ENCODE assay signal across 19 cellular contexts in the genomic region with DNA sequence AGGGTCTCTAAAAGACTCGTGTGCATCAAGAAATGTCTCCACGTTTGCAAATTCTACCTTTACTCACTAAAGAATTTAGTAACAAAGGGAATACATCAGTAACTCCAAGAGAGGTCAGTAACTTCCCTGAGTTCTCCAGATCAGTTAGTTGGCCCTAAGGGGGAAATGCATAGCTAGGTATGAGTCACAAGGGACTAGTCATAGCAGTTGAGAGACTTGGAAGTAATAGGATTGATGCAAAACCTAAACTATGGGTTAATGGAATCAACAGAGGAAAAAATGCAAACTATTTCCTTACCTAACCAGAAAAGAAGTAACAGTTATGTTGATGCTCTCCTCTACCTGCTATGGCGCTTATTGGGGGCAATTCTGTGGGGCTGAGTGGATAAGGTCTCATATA.
DNase-seq lines count a peak whose midpoint lies in the region; ATAC-seq and TF ChIP-seq lines count a peak whose summit lies in the region.
"Had no signal": no experiment of that assay in that cellular context is flagged by ENCODE, and none has a peak within 500 bp of the region (broad histone marks: within the 10 kb centered on the region; RNA-seq: fewer than 3 reads in every experiment).

No MANE protein-coding gene starts in this region.

- H3K4me3 Mint-ChIP-seq in activated CD4-positive, alpha-beta T cell treated with anti-CD3 and anti-CD28 coated beads, Interleukin-2, amount 10 ng/mL, durations not matched to agents 7 days and 5 days = no peak overlapping the region
- H3K4me3 Mint-ChIP-seq: CD8-positive, alpha-beta T cell; natural killer cell treated with Interleukin-12 subunit alpha and Interleukin-12 subunit beta and Interleukin-15 and Interleukin-18, amount 100 ng/mL, for 72 hours; stimulated activated naive CD8-positive, alpha-beta T cell treated with anti-CD3 and anti-CD28 coated beads, Interleukin-15, amount 100 ng/mL, for 72 hours had no signal

- H3K36me3 Mint-ChIP-seq in activated CD4-positive, alpha-beta T cell treated with anti-CD3 and anti-CD28 coated beads, Interleukin-2, amount 10 ng/mL, durations not matched to agents 7 days and 5 days (ENCODE audit: low read depth) = no peaks in the 10 kb centered on the region
- H3K36me3 Mint-ChIP-seq: CD8-positive, alpha-beta T cell; natural killer cell treated with Interleukin-12 subunit alpha and Interleukin-12 subunit beta and Interleukin-15 and Interleukin-18, amount 100 ng/mL, for 72 hours had no signal

- H3K9me3 ChIP-seq in Panc1 (ENCODE audit: control insufficient read depth, insufficient read depth, low read depth, low read length) (no peaks in the 10 kb centered on the region), mesodermal cell (ENCODE audit: control insufficient read depth, low read length) (no peaks in the 10 kb centered on the region), thyroid gland (no peaks in the 10 kb centered on the region)
- H3K9me3 ChIP-seq: sigmoid colon, SJCRH30 had no signal

- H3K27me3 ChIP-seq in Panc1 (ENCODE audit: control insufficient read depth, insufficient read depth, low read length) (no peaks in the 10 kb centered on the region), thyroid gland (no peaks in the 10 kb centered on the region)
- H3K27me3 ChIP-seq: sigmoid colon, SJCRH30 had no signal

- H3K4me1 Mint-ChIP-seq in activated CD4-positive, alpha-beta T cell treated with anti-CD3 and anti-CD28 coated beads, Interleukin-2, amount 10 ng/mL, durations not matched to agents 7 days and 5 days = no peaks in the 10 kb centered on the region
- H3K4me1 Mint-ChIP-seq: stimulated activated naive CD8-positive, alpha-beta T cell treated with anti-CD3 and anti-CD28 coated beads, Interleukin-15, amount 100 ng/mL, for 72 hours had no signal

- POLR2A ChIA-PET in Panc1 (lab: Charles Lee) = no interaction called here
- POLR2A ChIA-PET in activated CD4-positive, alpha-beta T cell treated with anti-CD3 and anti-CD28 coated beads, Interleukin-2, amount 10 ng/mL, durations not matched to agents 7 days and 5 days (lab: Charles Lee) = no interaction called here

- H3K27ac Mint-ChIP-seq in activated CD4-positive, alpha-beta T cell treated with anti-CD3 and anti-CD28 coated beads, Interleukin-2, amount 10 ng/mL, durations not matched to agents 7 days and 5 days = no peak overlapping the region
- H3K27ac Mint-ChIP-seq: CD8-positive, alpha-beta T cell; natural killer cell treated with Interleukin-12 subunit alpha and Interleukin-12 subunit beta and Interleukin-15 and Interleukin-18, amount 100 ng/mL, for 72 hours; stimulated activated naive CD8-positive, alpha-beta T cell treated with anti-CD3 and anti-CD28 coated beads, Interleukin-15, amount 100 ng/mL, for 72 hours had no signal

- H3K36me3 ChIP-seq in Panc1 (ENCODE audit: control insufficient read depth, insufficient read depth, low read length) = no peaks in the 10 kb centered on the region
- H3K36me3 ChIP-seq in mesodermal cell (ENCODE audit: control insufficient read depth, insufficient read depth, low read length) = no peaks in the 10 kb centered on the region
- H3K36me3 ChIP-seq in thyroid gland = no peaks in the 10 kb centered on the region
- H3K36me3 ChIP-seq: left ventricle myocardium inferior, sigmoid colon, SJCRH30 had no signal

- in situ Hi-C loops in Panc1 (cut with HindIII; ENCODE audit: low pct_unique_long_range_greater_than_20kb, low sequenced_read_pairs) = no loop called here

- H3K9me3 Mint-ChIP-seq in activated CD4-positive, alpha-beta T cell treated with anti-CD3 and anti-CD28 coated beads, Interleukin-2, amount 10 ng/mL, durations not matched to agents 7 days and 5 days = peaks cover 3% of the 10 kb centered on the region

- TF ChIP-seq CTCF in Panc1 (IDR thresholded peaks at IDR 0.05) (no peak), thyroid gland (IDR thresholded peaks at IDR 0.05) (no peak)

- H3K4me1 ChIP-seq in Panc1 (ENCODE audit: control insufficient read depth, insufficient read depth, low read length) (no peaks in the 10 kb centered on the region), mesodermal cell (ENCODE audit: control insufficient read depth, insufficient read depth, low read length, poor library complexity, severe bottlenecking) (peaks cover 16% of the 10 kb centered on the region), thyroid gland (no peaks in the 10 kb centered on the region)
- H3K4me1 ChIP-seq: left ventricle myocardium inferior, SJCRH30 had no signal

- TF ChIP-seq POLR2A in thyroid gland (IDR thresholded peaks at IDR 0.05) = no peak

- H3K27ac ChIP-seq in Panc1 (ENCODE audit: low read length) = no peak overlapping the region
- H3K27ac ChIP-seq in epithelial cell of prostate = no peak overlapping the region
- H3K27ac ChIP-seq in mesodermal cell (ENCODE audit: low read depth, low read length, severe bottlenecking) = peak overlapping the region; percentile 24
- no peak overlapping the region for H3K27ac ChIP-seq in thyroid gland
- H3K27ac ChIP-seq: KMS-11, left ventricle myocardium inferior, SJCRH30, VCaP had no signal

- intact Hi-C loops in Panc1 (cut with micrococcal nuclease; ENCODE audit: unreplicated experiment) (no loop called here), thyroid gland (cut with DNase I) (no loop called here)

- CTCF ChIA-PET in Panc1 (lab: Charles Lee) = no interaction called here
- CTCF ChIA-PET in activated CD4-positive, alpha-beta T cell treated with anti-CD3 and anti-CD28 coated beads, Interleukin-2, amount 10 ng/mL, durations not matched to agents 7 days and 5 days (lab: Charles Lee) = no interaction called here

- H3K4me3 ChIP-seq in Panc1 (ENCODE audit: low read depth in 2 of 2, low read length in 2 of 2) = no peak overlapping the region
- no peak overlapping the region for H3K4me3 ChIP-seq in mesodermal cell (ENCODE audit: extremely low read depth, insufficient read depth, low read length, poor library complexity, severe bottlenecking)
- H3K4me3 ChIP-seq in thyroid gland (replicated peaks in 1 of 3) = no peak overlapping the region
- H3K4me3 ChIP-seq: left ventricle myocardium inferior, sigmoid colon, SJCRH30 had no signal

- peak; percentile 87 for ATAC-seq in Panc1
- ATAC-seq in GM18511 (IDR thresholded peaks at IDR 0.05; ENCODE audit: unreplicated experiment) = no peak
- ATAC-seq: CD8-positive, alpha-beta T cell; natural killer cell treated with Interleukin-12 subunit alpha and Interleukin-12 subunit beta and Interleukin-15 and Interleukin-18, amount 100 ng/mL, for 72 hours; stimulated activated naive CD8-positive, alpha-beta T cell treated with anti-CD3 and anti-CD28 coated beads, Interleukin-15, amount 100 ng/mL, for 72 hours had no signal

- BruUV-seq in Panc1 (replicated peaks; lab: Mats Ljungman, UMichigan) = no TSS peak

- WGBS in mesodermal cell (ENCODE audit: insufficient coverage in 2 of 2), 2 experiments = 62% methylated on average over 2 of the region's 3 CpGs; no CpG with 5 or more reads in 1 of the 2 experiments
- WGBS in thyroid gland, 2 donors = 85 to 88% methylated on average over 3 of the region's 3 CpGs

- H3K27me3 Mint-ChIP-seq in activated CD4-positive, alpha-beta T cell treated with anti-CD3 and anti-CD28 coated beads, Interleukin-2, amount 10 ng/mL, durations not matched to agents 7 days and 5 days = no peaks in the 10 kb centered on the region
- H3K27me3 Mint-ChIP-seq: natural killer cell treated with Interleukin-12 subunit alpha and Interleukin-12 subunit beta and Interleukin-15 and Interleukin-18, amount 100 ng/mL, for 72 hours; stimulated activated naive CD8-positive, alpha-beta T cell treated with anti-CD3 and anti-CD28 coated beads, Interleukin-15, amount 100 ng/mL, for 72 hours had no signal

- DNase-seq in EL (peak; percentile 88), Panc1 (ENCODE audit: low read depth, low spot score) (no peak), epithelial cell of prostate (ENCODE audit: low read depth, low spot score) (peak; percentile 59), middle frontal gyrus (ENCODE audit: extremely low spot score, low spot score) (no peak), thyroid gland (no peak)
- no peak for DNase-seq in activated CD4-positive, alpha-beta T cell treated with anti-CD3 and anti-CD28 coated beads, Interleukin-2, amount 10 ng/mL, durations not matched to agents 7 days and 5 days
- DNase-seq: activated naive CD4-positive, alpha-beta T cell treated with anti-CD3 and anti-CD28 coated beads, Interleukin-2, amount 50 U/mL, for 16 hours; CD8-positive, alpha-beta T cell; left ventricle myocardium inferior; NCI-H187 treated with DMSO at 0.1 percent for 48 hours; NCI-H82; sigmoid colon; SJCRH30; stimulated activated naive CD8-positive, alpha-beta T cell treated with anti-CD3 and anti-CD28 coated beads, Interleukin-15, amount 100 ng/mL, for 72 hours had no signal

Comparison
In these comparisons a context has a peak if more than half of its experiments do, and no peak if none do; other contexts are left out.
1. DNase-seq: peak in EL (single experiment) and epithelial cell of prostate (single experiment); none in Panc1 (single experiment), activated CD4-positive, alpha-beta T cell treated with anti-CD3 and anti-CD28 coated beads, Interleukin-2, amount 10 ng/mL, durations not matched to agents 7 days and 5 days (single experiment), middle frontal gyrus (single experiment) and thyroid gland (0 of 2).